ENCODE assay signal across 17 cellular contexts in the genomic region with DNA sequence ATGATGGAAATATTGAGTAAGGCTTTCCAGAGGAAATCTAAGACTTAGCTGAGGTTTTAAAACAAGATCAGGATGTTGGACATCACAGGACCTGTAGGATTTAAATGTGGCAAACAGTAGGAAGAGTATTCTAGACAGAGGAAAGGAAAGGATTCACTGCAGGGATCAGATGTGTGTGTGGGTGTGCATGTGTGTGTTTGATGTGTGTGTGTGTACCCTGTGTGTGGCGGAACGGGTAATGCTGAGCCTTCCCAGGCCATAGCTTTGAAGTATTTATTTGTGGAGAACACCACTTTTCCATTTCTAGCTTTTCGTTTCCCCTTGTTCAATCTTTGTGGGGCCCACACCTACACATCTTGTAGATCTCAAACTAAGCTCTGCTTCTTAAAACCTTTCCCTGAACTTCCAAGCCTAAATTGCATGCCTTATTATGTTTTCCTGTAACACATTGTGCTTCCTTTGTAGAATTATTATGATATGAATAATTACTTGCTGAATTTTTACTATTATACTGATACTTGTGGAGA. TPM values are rescaled to one million over a fixed set of nuclear protein-coding genes. Genes with fewer than 3 reads are reported as not detected.
DNase-seq lines count a peak whose midpoint lies in the region; ATAC-seq and TF ChIP-seq lines count a peak whose summit lies in the region.
"Had no signal": no experiment of that assay in that cellular context is flagged by ENCODE, and none has a peak within 500 bp of the region (broad histone marks: within the 10 kb centered on the region; RNA-seq: fewer than 3 reads in every experiment).

No MANE protein-coding gene starts in this region.

- H3K4me1 ChIP-seq in breast epithelium (no peaks in the 10 kb centered on the region), mammary epithelial cell (ENCODE audit: insufficient read depth, low read length) (no peaks in the 10 kb centered on the region), Loucy (ENCODE audit: insufficient read depth, low read length, poor library complexity, severe bottlenecking) (peaks cover 72% of the 10 kb centered on the region), thoracic aorta (ENCODE audit: control insufficient read depth in 1 of 2, low read depth in 2 of 2) (peaks cover 22 to 67% of the 10 kb centered on the region in 2 donors)

- TF ChIP-seq CTCF in breast epithelium (IDR thresholded peaks at IDR 0.05) (no peak), mammary epithelial cell (conservative IDR thresholded peaks at IDR 0.05 in 1 of 2, IDR thresholded peaks at IDR 0.05 in 1 of 2; ENCODE audit: extremely low read depth in 1 of 2, insufficient read depth in 1 of 2, low read depth in 1 of 2, low read length in 2 of 2) (no peak), Loucy (conservative IDR thresholded peaks at IDR 0.05; ENCODE audit: low read length) (no peak), mesothelial cell of epicardium (IDR thresholded peaks at IDR 0.05; ENCODE audit: unreplicated experiment) (no peak), thoracic aorta (IDR thresholded peaks at IDR 0.05) (no peak)

- H3F3A ChIP-seq in Loucy (ENCODE audit: low read depth), result no peaks in the 10 kb centered on the region

- no peak for DNase-seq in breast epithelium (ENCODE audit: low spot score in 2 of 2)
- DNase-seq in mammary epithelial cell, result no peak
- DNase-seq in mesothelial cell of epicardium (ENCODE audit: low spot score in 2 of 2, unreplicated experiment in 2 of 2), result no peak
- DNase-seq in thoracic aorta (ENCODE audit: low spot score), result no peak
- DNase-seq in central memory CD4-positive, alpha-beta T cell, result no peak
- DNase-seq in activated CD4-positive, alpha-beta T cell treated with anti-CD3 and anti-CD28 coated beads for 48 hours, result no peak
- DNase-seq: CD8-positive, alpha-beta memory T cell; DMS79; H9; NCI-H1105 treated with DMSO at 0.1 percent for 48 hours; NCI-H1694 treated with DMSO at 0.1 percent for 48 hours; NCI-H2107; NCI-H226; NCI-H526 had no signal

- no peaks in the 10 kb centered on the region for H3K9me2 ChIP-seq in Loucy (replicated peaks; ENCODE audit: low read depth, low read length)

- H3K9ac ChIP-seq in mammary epithelial cell (ENCODE audit: insufficient read depth, low read length) (no peak overlapping the region), Loucy (ENCODE audit: low read depth, low read length, poor library complexity, severe bottlenecking) (no peak overlapping the region)

- H3K36me3 ChIP-seq in breast epithelium, result no peaks in the 10 kb centered on the region
- no peaks in the 10 kb centered on the region for H3K36me3 ChIP-seq in mammary epithelial cell (ENCODE audit: insufficient read depth, low read length)
- H3K36me3 ChIP-seq in Loucy (ENCODE audit: insufficient read depth, low read length), result no peaks in the 10 kb centered on the region
- H3K36me3 ChIP-seq in thoracic aorta, result no peaks in the 10 kb centered on the region

- no peak overlapping the region for H2AFZ ChIP-seq in mammary epithelial cell (ENCODE audit: low read depth, low read length)
- no peak overlapping the region for H2AFZ ChIP-seq in Loucy (ENCODE audit: low read length)

- in situ Hi-C loops in mammary epithelial cell (cut with MboI; ENCODE audit: low sequenced_read_pairs in 2 of 2), result no loop called here

- no peaks in the 10 kb centered on the region for H3K9me3 ChIP-seq in breast epithelium
- H3K9me3 ChIP-seq in mammary epithelial cell (replicated peaks; ENCODE audit: insufficient read depth, low read length), result no peaks in the 10 kb centered on the region
- no peaks in the 10 kb centered on the region for H3K9me3 ChIP-seq in Loucy (ENCODE audit: insufficient read depth, low read depth, low read length)
- H3K9me3 ChIP-seq in thoracic aorta, result no peaks in the 10 kb centered on the region

- H3K36me3 Mint-ChIP-seq in mesothelial cell of epicardium, result peaks cover 2% of the 10 kb centered on the region
- H3K36me3 Mint-ChIP-seq: CD8-positive, alpha-beta memory T cell had no signal

- no TSS peak for BruUV-seq in mammary epithelial cell (replicated peaks; lab: Mats Ljungman, UMichigan)

- CTCF ChIA-PET in mammary epithelial cell (lab: Charles Lee; ENCODE audit: low non-redundant PET), result no interaction called here

- H3K4me2 ChIP-seq in mammary epithelial cell (ENCODE audit: insufficient read depth, low read depth, low read length) (no peak overlapping the region), Loucy (ENCODE audit: low read depth, low read length, poor library complexity, severe bottlenecking) (peak overlapping the region; percentile 13)

- H3K4me3 ChIP-seq in breast epithelium, result no peak overlapping the region
- H3K4me3 ChIP-seq in mammary epithelial cell (replicated peaks in 1 of 3; ENCODE audit: insufficient read depth in 1 of 3, low read depth in 2 of 3, low read length in 3 of 3), result no peak overlapping the region
- H3K4me3 ChIP-seq in Loucy (ENCODE audit: low read length, poor library complexity, severe bottlenecking), result no peak overlapping the region
- H3K4me3 ChIP-seq in thoracic aorta, result peak overlapping the region; percentile 39

- H3K9me3 Mint-ChIP-seq in mesothelial cell of epicardium, result no peaks in the 10 kb centered on the region
- H3K9me3 Mint-ChIP-seq: CD8-positive, alpha-beta memory T cell; H9 had no signal

- H4K20me1 ChIP-seq in mammary epithelial cell (ENCODE audit: insufficient read depth, low read length) (no peaks in the 10 kb centered on the region), Loucy (ENCODE audit: insufficient read depth, low read length, poor library complexity, severe bottlenecking) (no peaks in the 10 kb centered on the region)

- intact Hi-C loops in breast epithelium (cut with DNase I; ENCODE audit: low total_unique reads) (no loop called here), mammary epithelial cell (cut with micrococcal nuclease) (no loop called here)

- H3K27ac ChIP-seq in breast epithelium (peak overlapping the region; percentile 10 to 37), mammary epithelial cell (ENCODE audit: insufficient read depth, low read depth, low read length) (no peak overlapping the region), thoracic aorta (peak overlapping the region; percentile 7 to 59)

- TF ChIP-seq POLR2A in breast epithelium (IDR thresholded peaks at IDR 0.05), result no peak

- H3K27ac Mint-ChIP-seq in mesothelial cell of epicardium, result peak overlapping the region; percentile 74
- H3K27ac Mint-ChIP-seq: H9 had no signal

- dilution Hi-C loops in mammary epithelial cell (cut with HindIII; ENCODE audit: low sequenced_read_pairs), result no loop called here

- no peaks in the 10 kb centered on the region for H3K79me2 ChIP-seq in mammary epithelial cell (ENCODE audit: insufficient read depth, low read length)
- H3K79me2 ChIP-seq in Loucy (ENCODE audit: insufficient read depth, low read length), result peaks cover 68% of the 10 kb centered on the region

- no peaks in the 10 kb centered on the region for H3K27me3 Mint-ChIP-seq in mesothelial cell of epicardium (ENCODE audit: low read depth)

- no peak for ATAC-seq in thoracic aorta (ENCODE audit: insufficient number of reproducible peaks, low FRiP score, low read depth)
- no peak for ATAC-seq in HG02981 (IDR thresholded peaks at IDR 0.05; ENCODE audit: unreplicated experiment)

- WGBS in mammary epithelial cell (ENCODE audit: low coverage, missing lambda C conversion rate), result 84% methylated on average over 3 of the region's 3 CpGs

- H3K27me3 ChIP-seq in breast epithelium, result no peaks in the 10 kb centered on the region
- peaks cover 5% of the 10 kb centered on the region for H3K27me3 ChIP-seq in mammary epithelial cell (ENCODE audit: insufficient read depth, low read length)
- H3K27me3 ChIP-seq in Loucy (ENCODE audit: insufficient read depth, low read length, poor library complexity, severe bottlenecking), result no peaks in the 10 kb centered on the region
- no peaks in the 10 kb centered on the region for H3K27me3 ChIP-seq in thoracic aorta (replicated peaks; ENCODE audit: insufficient read depth)

- no peak overlapping the region for H3K4me3 Mint-ChIP-seq in mesothelial cell of epicardium
- H3K4me3 Mint-ChIP-seq: CD8-positive, alpha-beta memory T cell; H9 had no signal

- peaks cover 75% of the 10 kb centered on the region for H3K4me1 Mint-ChIP-seq in mesothelial cell of epicardium
- H3K4me1 Mint-ChIP-seq: CD8-positive, alpha-beta memory T cell had no signal

RNA-seq across cellular contexts. Expression of gene GUCY1A1, which starts 6.9 kb away (rescaled TPM):
- total RNA-seq in breast epithelium (10 to 100 TPM in 2 of 3 donors, 1 to 10 TPM in 1; 8.2 to 75.8 (median 57.0) TPM), mammary epithelial cell (1 to 10 TPM in 1 of 2 donors, under 1 TPM in 1; 0.24 to 9.2 TPM), mesothelial cell of epicardium (49.1 to 52.3 TPM (median 52.2 TPM) in 3 replicates), thoracic aorta (100 to 1,000 TPM; 110 to 135 TPM)
- polyA plus RNA-seq in mammary epithelial cell, result 0.32 TPM
- not detected for polyA minus RNA-seq in mammary epithelial cell
- total RNA-seq: CD8-positive, alpha-beta memory T cell; H9; LHCN-M2 had no signal
- polyA plus RNA-seq: CD8-positive, alpha-beta memory T cell had no signal
